Comparison of ENCODE assay signal across 9 cellular contexts in the genomic region with DNA sequence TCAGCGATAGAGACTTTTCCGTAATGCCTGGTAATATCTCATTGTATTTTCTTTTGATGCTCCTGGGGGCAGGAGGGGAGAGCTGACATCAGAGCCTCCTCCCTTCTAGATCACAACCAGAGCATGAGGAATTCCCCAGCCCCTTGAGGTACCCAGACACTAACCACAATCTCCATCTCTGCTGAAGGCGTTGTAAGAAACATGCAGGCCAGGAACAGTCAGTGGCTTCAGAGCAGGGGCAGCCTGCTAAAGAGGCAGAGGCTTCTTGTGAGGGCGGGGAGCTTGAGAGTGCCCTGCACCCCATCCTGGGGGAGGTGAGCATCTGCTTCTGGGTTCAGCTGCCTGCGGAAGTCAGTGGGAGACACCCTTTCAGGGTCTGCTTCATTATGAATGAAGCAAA. TPM values are rescaled to one million over a fixed set of nuclear protein-coding genes. Genes with fewer than 3 reads are reported as not detected.
DNase-seq lines count a peak whose midpoint lies in the region; ATAC-seq lines count a peak whose summit lies in the region.
"Had no signal": no experiment of that assay in that cellular context is flagged by ENCODE, and none has a peak within 500 bp of the region (broad histone marks: within the 10 kb centered on the region; RNA-seq: fewer than 3 reads in every experiment).

No MANE protein-coding gene starts in this region.

- H3K4me3 Mint-ChIP-seq in IgD-negative memory B cell = peak overlapping the region in 3 of 4 donors; percentile 13 to 75 (median 69)
- H3K4me3 Mint-ChIP-seq in activated naive CD8-positive, alpha-beta T cell = peak overlapping the region; percentile 68

- H3K27ac Mint-ChIP-seq in IgD-negative memory B cell = peak overlapping the region; percentile 3 to 91 (median 90)
- H3K27ac Mint-ChIP-seq in activated naive CD8-positive, alpha-beta T cell = peak overlapping the region; percentile 81

- no peaks in the 10 kb centered on the region for H3K9me3 Mint-ChIP-seq in IgD-negative memory B cell
- H3K9me3 Mint-ChIP-seq in activated naive CD8-positive, alpha-beta T cell (ENCODE audit: low read depth) = no peaks in the 10 kb centered on the region

- ATAC-seq in GM18907 (IDR thresholded peaks at IDR 0.05; ENCODE audit: unreplicated experiment) = peak; percentile 62
- ATAC-seq in HG03378 (IDR thresholded peaks at IDR 0.05; ENCODE audit: unreplicated experiment) = no peak
- ATAC-seq in HG03175 (IDR thresholded peaks at IDR 0.05; ENCODE audit: unreplicated experiment) = no peak

- H3K4me1 Mint-ChIP-seq in IgD-negative memory B cell = peaks cover 61 to 83% (median 68%) of the 10 kb centered on the region in 3 donors
- peaks cover 78% of the 10 kb centered on the region for H3K4me1 Mint-ChIP-seq in activated naive CD8-positive, alpha-beta T cell (ENCODE audit: low read depth)

- H3K36me3 Mint-ChIP-seq in IgD-negative memory B cell = no peaks in the 10 kb centered on the region
- H3K36me3 Mint-ChIP-seq in activated naive CD8-positive, alpha-beta T cell = peaks cover 2% of the 10 kb centered on the region

- H3K27me3 Mint-ChIP-seq in IgD-negative memory B cell = peaks cover 2% of the 10 kb centered on the region
- no peaks in the 10 kb centered on the region for H3K27me3 Mint-ChIP-seq in activated naive CD8-positive, alpha-beta T cell

- peak; percentile 53 for DNase-seq in stimulated activated CD4-positive, alpha-beta T cell treated with anti-CD3 and anti-CD28 coated beads, Interleukin-2, amount 100 ng/mL, for 4 hours (ENCODE audit: low read depth)
- DNase-seq in GDM1 (lab: John Stamatoyannopoulos, UW) (no peak), SHP77 treated with DMSO at 0.1 percent for 48 hours (lab: John Stamatoyannopoulos, UW) (no peak)
- DNase-seq: spleen had no signal

RNA-seq across cellular contexts. Expression of gene MAPKAPK2, which starts 18.9 kb away (rescaled TPM):
- polyA plus RNA-seq in IgD-negative memory B cell = 4.1 TPM
